ENCODE assay signal across 15 cellular contexts in genomic region chr17:40373324-40373723, GRCh38. TPM values are rescaled to one million over a fixed set of nuclear protein-coding genes. Genes with fewer than 3 reads are reported as not detected.
DNase-seq lines count a peak whose midpoint lies in the region; ATAC-seq and TF ChIP-seq lines count a peak whose summit lies in the region.
"Had no signal": no experiment of that assay in that cellular context is flagged by ENCODE, and none has a peak within 500 bp of the region (broad histone marks: within the 10 kb centered on the region; RNA-seq: fewer than 3 reads in every experiment).

No MANE protein-coding gene starts in this region.

- H3K27me3 Mint-ChIP-seq in activated CD4-positive, alpha-beta memory T cell treated with anti-CD3 and anti-CD28 coated beads for 36 hours = no peaks in the 10 kb centered on the region
- H3K27me3 Mint-ChIP-seq in activated CD4-positive, alpha-beta memory T cell treated with anti-CD3 and anti-CD28 coated beads, Interleukin-2, amount 10 ng/mL, durations not matched to agents 7 days and 5 days = peaks cover 8% of the 10 kb centered on the region

- H3K4me3 Mint-ChIP-seq in activated CD4-positive, alpha-beta memory T cell treated with anti-CD3 and anti-CD28 coated beads for 36 hours = no peak overlapping the region
- H3K4me3 Mint-ChIP-seq in activated CD4-positive, alpha-beta memory T cell treated with anti-CD3 and anti-CD28 coated beads, Interleukin-2, amount 10 ng/mL, durations not matched to agents 7 days and 5 days = no peak overlapping the region
- H3K4me3 Mint-ChIP-seq in stimulated activated effector memory CD8-positive, alpha-beta T cell treated with anti-CD3 and anti-CD28 coated beads, Interleukin-12 subunit alpha, Interleukin-12 subunit beta, amount 100 ng/mL, for 72 hours = no peak overlapping the region
- H3K4me3 Mint-ChIP-seq: T-helper 17 cell had no signal

- intact Hi-C loops in activated CD4-positive, alpha-beta memory T cell treated with anti-CD3 and anti-CD28 coated beads for 36 hours (cut with micrococcal nuclease) = loop anchor here (5.0 kb wide), 2 partner anchors 44 to 239 kb away; partner anchors contain the start of gene TOP2A

- H3K4me1 Mint-ChIP-seq in activated CD4-positive, alpha-beta memory T cell treated with anti-CD3 and anti-CD28 coated beads for 36 hours (ENCODE audit: low read depth) = peaks cover 34% of the 10 kb centered on the region
- peaks cover 18% of the 10 kb centered on the region for H3K4me1 Mint-ChIP-seq in activated CD4-positive, alpha-beta memory T cell treated with anti-CD3 and anti-CD28 coated beads, Interleukin-2, amount 10 ng/mL, durations not matched to agents 7 days and 5 days
- H3K4me1 Mint-ChIP-seq in stimulated activated effector memory CD8-positive, alpha-beta T cell treated with anti-CD3 and anti-CD28 coated beads, Interleukin-12 subunit alpha, Interleukin-12 subunit beta, amount 100 ng/mL, for 72 hours = peaks cover 31% of the 10 kb centered on the region

- peaks cover 5% of the 10 kb centered on the region for H3K9me3 Mint-ChIP-seq in activated CD4-positive, alpha-beta memory T cell treated with anti-CD3 and anti-CD28 coated beads for 36 hours
- H3K9me3 Mint-ChIP-seq in activated CD4-positive, alpha-beta memory T cell treated with anti-CD3 and anti-CD28 coated beads, Interleukin-2, amount 10 ng/mL, durations not matched to agents 7 days and 5 days = no peaks in the 10 kb centered on the region
- H3K9me3 Mint-ChIP-seq in stimulated activated effector memory CD8-positive, alpha-beta T cell treated with anti-CD3 and anti-CD28 coated beads, Interleukin-12 subunit alpha, Interleukin-12 subunit beta, amount 100 ng/mL, for 72 hours = no peaks in the 10 kb centered on the region

- no peaks in the 10 kb centered on the region for H3K36me3 Mint-ChIP-seq in activated CD4-positive, alpha-beta memory T cell treated with anti-CD3 and anti-CD28 coated beads for 36 hours
- H3K36me3 Mint-ChIP-seq in activated CD4-positive, alpha-beta memory T cell treated with anti-CD3 and anti-CD28 coated beads, Interleukin-2, amount 10 ng/mL, durations not matched to agents 7 days and 5 days (ENCODE audit: low read depth) = no peaks in the 10 kb centered on the region
- no peaks in the 10 kb centered on the region for H3K36me3 Mint-ChIP-seq in stimulated activated effector memory CD8-positive, alpha-beta T cell treated with anti-CD3 and anti-CD28 coated beads, Interleukin-12 subunit alpha, Interleukin-12 subunit beta, amount 100 ng/mL, for 72 hours

- no peak for TF ChIP-seq CTCF in epithelial cell of esophagus (IDR thresholded peaks at IDR 0.05; ENCODE audit: insufficient read depth, low read depth, low read length, missing control alignments)

- DNase-seq in activated CD4-positive, alpha-beta memory T cell treated with anti-CD3 and anti-CD28 coated beads for 36 hours = no peak
- DNase-seq in activated CD4-positive, alpha-beta memory T cell treated with anti-CD3 and anti-CD28 coated beads, Interleukin-2, amount 10 ng/mL, durations not matched to agents 7 days and 5 days = no peak
- DNase-seq in NCI-H226 (peak; percentile 19), epithelial cell of esophagus (ENCODE audit: low read depth) (peak; percentile 93), NCI-H69 (lab: John Stamatoyannopoulos, UW) (no peak), DMS114 treated with DMSO at 0.1 percent for 48 hours (lab: John Stamatoyannopoulos, UW; ENCODE audit: unreplicated experiment) (no peak)
- DNase-seq in stimulated activated effector memory CD8-positive, alpha-beta T cell treated with anti-CD3 and anti-CD28 coated beads, Interleukin-12 subunit alpha, Interleukin-12 subunit beta, amount 100 ng/mL, for 72 hours (ENCODE audit: low spot score in 2 of 2) = no peak
- DNase-seq: activated CD4-positive, alpha-beta T cell treated with anti-CD3 and anti-CD28 coated beads, Interleukin-2, amount 50 U/mL, for 48 hours; DMS79; effector memory CD4-positive, alpha-beta T cell; NCI-H2171; spleen; T-helper 17 cell; upper lobe of left lung had no signal

- POLR2A ChIA-PET in activated CD4-positive, alpha-beta memory T cell treated with anti-CD3 and anti-CD28 coated beads for 36 hours (lab: Charles Lee) = interaction anchor here (1.0 to 1.3 kb wide), 2 partner anchors 11 to 44 kb away, joined by 3 to 4 read pairs; partner anchors contain the start of gene TOP2A
- POLR2A ChIA-PET in activated CD4-positive, alpha-beta memory T cell treated with anti-CD3 and anti-CD28 coated beads, Interleukin-2, amount 10 ng/mL, durations not matched to agents 7 days and 5 days (lab: Charles Lee) = no interaction called here

- ATAC-seq in stimulated activated effector memory CD8-positive, alpha-beta T cell treated with anti-CD3 and anti-CD28 coated beads, Interleukin-12 subunit alpha, Interleukin-12 subunit beta, amount 100 ng/mL, for 72 hours = peak; percentile 74
- ATAC-seq in GM18498 (IDR thresholded peaks at IDR 0.05; ENCODE audit: unreplicated experiment) = no peak
- ATAC-seq: T-helper 17 cell had no signal

- CTCF ChIA-PET in activated CD4-positive, alpha-beta memory T cell treated with anti-CD3 and anti-CD28 coated beads for 36 hours (lab: Charles Lee) = interaction anchor here (0.8 to 2.3 kb wide), 5 partner anchors 10 to 247 kb away, joined by 3 to 8 read pairs (median 4); no protein-coding TSS in a partner anchor
- CTCF ChIA-PET in activated CD4-positive, alpha-beta memory T cell treated with anti-CD3 and anti-CD28 coated beads, Interleukin-2, amount 10 ng/mL, durations not matched to agents 7 days and 5 days (lab: Charles Lee) = no interaction called here

- no peak overlapping the region for H3K4me3 ChIP-seq in epithelial cell of esophagus (ENCODE audit: low read length)
- H3K4me3 ChIP-seq: spleen, upper lobe of left lung had no signal

- peak overlapping the region; percentile 50 for H3K27ac Mint-ChIP-seq in activated CD4-positive, alpha-beta memory T cell treated with anti-CD3 and anti-CD28 coated beads for 36 hours
- no peak overlapping the region for H3K27ac Mint-ChIP-seq in activated CD4-positive, alpha-beta memory T cell treated with anti-CD3 and anti-CD28 coated beads, Interleukin-2, amount 10 ng/mL, durations not matched to agents 7 days and 5 days
- peak overlapping the region; percentile 23 for H3K27ac Mint-ChIP-seq in stimulated activated effector memory CD8-positive, alpha-beta T cell treated with anti-CD3 and anti-CD28 coated beads, Interleukin-12 subunit alpha, Interleukin-12 subunit beta, amount 100 ng/mL, for 72 hours
- H3K27ac Mint-ChIP-seq: T-helper 17 cell had no signal

RNA-seq across cellular contexts. Expression of gene GJD3, which starts 8.8 kb away (rescaled TPM):
- under 1 TPM in 1 of 2 experiments, not detected in 1; 0.27 TPM for total RNA-seq in activated CD4-positive, alpha-beta memory T cell treated with anti-CD3 and anti-CD28 coated beads for 36 hours
- not detected for total RNA-seq in activated CD4-positive, alpha-beta memory T cell treated with anti-CD3 and anti-CD28 coated beads, Interleukin-2, amount 10 ng/mL, durations not matched to agents 7 days and 5 days
- total RNA-seq: T-helper 17 cell had no signal

RNA-seq across cellular contexts. Expression of gene TOP2A, which starts 44.4 kb away (rescaled TPM):
- total RNA-seq in activated CD4-positive, alpha-beta memory T cell treated with anti-CD3 and anti-CD28 coated beads for 36 hours = 100 to 1,000 TPM; 301 to 311 TPM
- 100 to 1,000 TPM; 361 to 373 TPM for total RNA-seq in activated CD4-positive, alpha-beta memory T cell treated with anti-CD3 and anti-CD28 coated beads, Interleukin-2, amount 10 ng/mL, durations not matched to agents 7 days and 5 days

Comparison
In these comparisons a context has a peak if more than half of its experiments do, and no peak if none do; other contexts are left out.
1. DNase-seq: peak in NCI-H226 (single experiment) and epithelial cell of esophagus (single experiment); none in activated CD4-positive, alpha-beta memory T cell treated with anti-CD3 and anti-CD28 coated beads for 36 hours (single experiment), activated CD4-positive, alpha-beta memory T cell treated with anti-CD3 and anti-CD28 coated beads, Interleukin-2, amount 10 ng/mL, durations not matched to agents 7 days and 5 days (single experiment), stimulated activated effector memory CD8-positive, alpha-beta T cell treated with anti-CD3 and anti-CD28 coated beads, Interleukin-12 subunit alpha, Interleukin-12 subunit beta, amount 100 ng/mL, for 72 hours (0 of 2), NCI-H69 (single experiment) and DMS114 treated with DMSO at 0.1 percent for 48 hours (single experiment).